In the genomic region with DNA sequence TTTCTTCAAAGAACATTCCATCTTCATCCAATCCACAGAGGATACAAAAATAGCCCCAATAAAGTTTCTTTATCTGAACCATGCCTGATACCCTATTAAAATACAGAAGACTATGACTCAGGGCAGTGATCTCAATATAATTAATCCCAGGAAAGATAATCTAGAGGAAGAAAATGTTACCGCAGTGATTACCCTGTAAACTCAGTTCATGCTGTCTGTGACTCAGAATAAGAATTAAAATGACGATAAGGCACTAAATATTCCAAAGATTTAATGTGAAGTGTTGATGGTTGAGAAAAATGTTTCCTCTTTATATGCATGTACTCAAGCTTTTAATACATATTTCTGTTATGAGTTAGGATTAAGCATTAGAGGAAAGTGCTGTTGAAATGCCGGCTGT, we compare ENCODE assay signal across 2 cellular contexts.
A peak's percentile ranks its signal among the peaks of the same experiment; 100 is the strongest.
TF ChIP-seq lines count a peak whose summit lies in the region.

No MANE protein-coding gene starts in this region.

TF ChIP-seq in HEK293, 187 proteins besides CTCF, POLR2A, EP300 and RAD21:
- TF ChIP-seq ZBTB17 (tag by site-specific recombination; IDR thresholded peaks at IDR 0.05) = no peak
- TF ChIP-seq ZNF624 (tag by site-specific recombination; IDR thresholded peaks at IDR 0.05) = no peak
- 0 out of 2 replicates have a peak, but pooled peaks have one; percentile 16 for TF ChIP-seq ZNF660 (tag by site-specific recombination; IDR thresholded peaks at IDR 0.05)
- TF ChIP-seq, protein P1, sequence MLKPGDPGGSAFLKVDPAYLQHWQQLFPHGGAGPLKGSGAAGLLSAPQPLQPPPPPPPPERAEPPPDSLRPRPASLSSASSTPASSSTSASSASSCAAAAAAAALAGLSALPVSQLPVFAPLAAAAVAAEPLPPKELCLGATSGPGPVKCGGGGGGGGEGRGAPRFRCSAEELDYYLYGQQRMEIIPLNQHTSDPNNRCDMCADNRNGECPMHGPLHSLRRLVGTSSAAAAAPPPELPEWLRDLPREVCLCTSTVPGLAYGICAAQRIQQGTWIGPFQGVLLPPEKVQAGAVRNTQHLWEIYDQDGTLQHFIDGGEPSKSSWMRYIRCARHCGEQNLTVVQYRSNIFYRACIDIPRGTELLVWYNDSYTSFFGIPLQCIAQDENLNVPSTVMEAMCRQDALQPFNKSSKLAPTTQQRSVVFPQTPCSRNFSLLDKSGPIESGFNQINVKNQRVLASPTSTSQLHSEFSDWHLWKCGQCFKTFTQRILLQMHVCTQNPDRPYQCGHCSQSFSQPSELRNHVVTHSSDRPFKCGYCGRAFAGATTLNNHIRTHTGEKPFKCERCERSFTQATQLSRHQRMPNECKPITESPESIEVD (tag by site-specific recombination; IDR thresholded peaks at IDR 0.05) = peak; percentile 87
- TF ChIP-seq ZNF132 (tag by site-specific recombination; IDR thresholded peaks at IDR 0.05; ENCODE audit: borderline replicate concordance) = no peak
- TF ChIP-seq ZNF843 (tag by site-specific recombination; IDR thresholded peaks at IDR 0.05) = 0 out of 2 replicates have a peak, but pooled peaks have one; percentile 43
- TF ChIP-seq ZNF354C (tag by site-specific recombination; IDR thresholded peaks at IDR 0.05; ENCODE audit: borderline replicate concordance, low read depth) = no peak
- TF ChIP-seq ZNF585B (tag by site-specific recombination; IDR thresholded peaks at IDR 0.05) = no peak
- no peak for TF ChIP-seq ZBTB26 (tag by site-specific recombination; optimal IDR thresholded peaks at IDR 0.05)
- TF ChIP-seq YY1 (tag by site-specific recombination; IDR thresholded peaks at IDR 0.05) = no peak
- no peak for TF ChIP-seq SALL2 (tag by site-specific recombination; IDR thresholded peaks at IDR 0.05; ENCODE audit: borderline replicate concordance)
- TF ChIP-seq KLF16 (tag by site-specific recombination; IDR thresholded peaks at IDR 0.05) = 0 out of 2 replicates have a peak, but pooled peaks have one; percentile 16
- peak; percentile 72 for TF ChIP-seq ZNF580 (tag by site-specific recombination; IDR thresholded peaks at IDR 0.05)
- TF ChIP-seq ZNF114 (tag by site-specific recombination; IDR thresholded peaks at IDR 0.05) = no peak
- TF ChIP-seq ZNF777 (tag by site-specific recombination; IDR thresholded peaks at IDR 0.05; ENCODE audit: borderline replicate concordance) = no peak
- peak; percentile 48; the same call in 1 of the 2 replicates for TF ChIP-seq ZEB2 (tag by site-specific recombination; IDR thresholded peaks at IDR 0.05)
- no peak for TF ChIP-seq ZFP69B (tag by site-specific recombination; IDR thresholded peaks at IDR 0.05)
TF ChIP-seq in HEK293: peak in this region for 6.

TF ChIP-seq in HepG2, 621 proteins besides CTCF, POLR2A, EP300 and RAD21:
- TF ChIP-seq, protein P2, sequence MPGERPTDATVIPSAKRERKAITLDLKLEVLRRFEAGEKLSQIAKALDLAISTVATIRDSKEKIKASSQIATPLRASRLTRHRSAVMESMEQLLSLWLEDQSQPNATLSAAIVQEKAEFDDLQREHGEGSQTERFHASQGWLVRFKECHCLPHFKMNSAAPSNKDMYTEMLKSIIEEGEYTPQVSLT (CRISPR knock-in tag; IDR thresholded peaks at IDR 0.05; ENCODE audit: borderline replicate concordance, low read depth) = no peak
- TF ChIP-seq WIZ (CRISPR knock-in tag; IDR thresholded peaks at IDR 0.05) = no peak
